In genomic region chr11:65260756-65261590, GRCh38 we compare ENCODE assay signal across 8 cellular contexts. TPM values are rescaled to one million over a fixed set of nuclear protein-coding genes. Genes with fewer than 3 reads are reported as not detected.
DNase-seq lines count a peak whose midpoint lies in the region; ATAC-seq and TF ChIP-seq lines count a peak whose summit lies in the region.

No MANE protein-coding gene starts in this region.

- peaks cover 0 to 6% (median 0%) of the 10 kb centered on the region in 5 experiments for H3K9me3 Mint-ChIP-seq in brain

- TF ChIP-seq CTCF in brain (conservative IDR thresholded peaks at IDR 0.05), result no peak

- H3K9me3 ChIP-seq in mononuclear cell (ENCODE audit: low read depth, low read length), result no peaks in the 10 kb centered on the region

- peak overlapping the region; percentile 70 for H3K4me3 ChIP-seq in mononuclear cell (ENCODE audit: low read length)

- peak; percentile 20 for ATAC-seq in GM18861 (IDR thresholded peaks at IDR 0.05; ENCODE audit: unreplicated experiment)
- ATAC-seq in HG03460 (IDR thresholded peaks at IDR 0.05; ENCODE audit: unreplicated experiment), result peak; percentile 19
- ATAC-seq in HG03442 (IDR thresholded peaks at IDR 0.05; ENCODE audit: unreplicated experiment), result no peak
- ATAC-seq in HG02870 (IDR thresholded peaks at IDR 0.05; ENCODE audit: unreplicated experiment), result no peak

- peak overlapping the region; percentile 46 to 97 (median 90) for H3K27ac Mint-ChIP-seq in brain

- peaks cover 18% of the 10 kb centered on the region for H3K27me3 Mint-ChIP-seq in brain

- H3K36me3 Mint-ChIP-seq in brain, result peaks cover 6% of the 10 kb centered on the region

- peak overlapping the region; percentile 90 to 96 (median 91) for H3K4me3 Mint-ChIP-seq in brain

- H3K4me1 Mint-ChIP-seq in brain, result peaks cover 28% of the 10 kb centered on the region

- no peak for DNase-seq in NCI-H446 treated with DMSO at 0.1 percent for 48 hours (lab: John Stamatoyannopoulos, UW)
- DNase-seq in central memory CD4-positive, alpha-beta T cell, result no peak

- H3K4me1 ChIP-seq in mononuclear cell (ENCODE audit: insufficient read depth, low read length), result peaks cover 23% of the 10 kb centered on the region

- no peaks in the 10 kb centered on the region for H3K27me3 ChIP-seq in mononuclear cell (ENCODE audit: insufficient read depth, low read length)

RNA-seq across cellular contexts. Expression of gene POLA2, which starts 0.8 kb away (rescaled TPM):
- 26.4 TPM for polyA plus RNA-seq in brain (ENCODE audit: insufficient read depth, low read depth, low replicate concordance)
- 12.2 TPM for total RNA-seq in mononuclear cell

RNA-seq across cellular contexts. Expression of gene CDC42EP2, which starts 53.7 kb away (rescaled TPM):
- polyA plus RNA-seq in brain (ENCODE audit: insufficient read depth, low read depth, low replicate concordance), result 8.3 TPM
- total RNA-seq in mononuclear cell, result not detected

Comparison
In these comparisons a context has a peak if more than half of its experiments do, and no peak if none do; other contexts are left out.
1. ATAC-seq: peak in GM18861 (single experiment) and HG03460 (single experiment); none in HG03442 (single experiment) and HG02870 (single experiment).